ENCODE assay signal across 18 cellular contexts in genomic region chr2:239195318-239195871, GRCh38.
DNase-seq lines count a peak whose midpoint lies in the region; ATAC-seq and TF ChIP-seq lines count a peak whose summit lies in the region.
"Had no signal": no experiment of that assay in that cellular context is flagged by ENCODE, and none has a peak within 500 bp of the region (broad histone marks: within the 10 kb centered on the region; RNA-seq: fewer than 3 reads in every experiment).

No MANE protein-coding gene starts in this region.

- peak; percentile 15 for DNase-seq in left ventricle myocardium superior
- no peak for DNase-seq in Right ventricle myocardium superior
- peak; percentile 91 for DNase-seq in inferior parietal cortex (ENCODE audit: extremely low spot score)
- DNase-seq in pons (ENCODE audit: low spot score), result peak; percentile 98
- peak; percentile 43 for DNase-seq in upper lobe of right lung
- no peak for DNase-seq in SHP77 treated with DMSO at 0.1 percent for 48 hours (lab: John Stamatoyannopoulos, UW)
- no peak for DNase-seq in stimulated activated naive B cell treated with anti-CD40 and anti-IgM and Interleukin-4, amounts not matched to agents 10 μg/mL and 1 μg/mL and 100 μg/mL, for 72 hours
- DNase-seq: activated CD4-positive, alpha-beta T cell treated with anti-CD3 and anti-CD28 coated beads, Interleukin-2, amount 10 ng/mL, durations not matched to agents 7 days and 5 days; CD8-positive, alpha-beta T cell; EL; T-helper 9 cell; thyroid gland had no signal

- H3K4me3 Mint-ChIP-seq in stimulated activated naive B cell treated with anti-CD40 and anti-IgM and Interleukin-4, amounts not matched to agents 10 μg/mL and 1 μg/mL and 100 μg/mL, for 72 hours, result no peak overlapping the region
- H3K4me3 Mint-ChIP-seq: activated CD4-positive, alpha-beta T cell treated with anti-CD3 and anti-CD28 coated beads, Interleukin-2, amount 10 ng/mL, durations not matched to agents 7 days and 5 days; CD8-positive, alpha-beta T cell had no signal

- H3K4me1 ChIP-seq in upper lobe of right lung, result no peaks in the 10 kb centered on the region
- H3K4me1 ChIP-seq: ascending aorta, pancreas had no signal

- intact Hi-C loops in left ventricle myocardium superior (cut with micrococcal nuclease), result no loop called here
- intact Hi-C loops in Right ventricle myocardium superior (cut with DNase I), result no loop called here
- intact Hi-C loops in upper lobe of right lung (cut with DNase I), result no loop called here

- no peak overlapping the region for H3K27ac Mint-ChIP-seq in stimulated activated naive B cell treated with anti-CD40 and anti-IgM and Interleukin-4, amounts not matched to agents 10 μg/mL and 1 μg/mL and 100 μg/mL, for 72 hours
- H3K27ac Mint-ChIP-seq: activated CD4-positive, alpha-beta T cell treated with anti-CD3 and anti-CD28 coated beads, Interleukin-2, amount 10 ng/mL, durations not matched to agents 7 days and 5 days; CD8-positive, alpha-beta T cell had no signal

- ATAC-seq in left ventricle myocardium superior (no peak), Right ventricle myocardium superior (ENCODE audit: poor library complexity) (no peak), upper lobe of right lung (no peak), GM18498 (IDR thresholded peaks at IDR 0.05; ENCODE audit: unreplicated experiment) (no peak)
- no peak for ATAC-seq in stimulated activated naive B cell treated with anti-CD40 and anti-IgM and Interleukin-4, amounts not matched to agents 10 μg/mL and 1 μg/mL and 100 μg/mL, for 72 hours (replicated peaks)
- ATAC-seq: CD8-positive, alpha-beta T cell; GM12878; HCT116; pancreas had no signal

- no peak overlapping the region for H3K27ac ChIP-seq in upper lobe of right lung
- H3K27ac ChIP-seq: ascending aorta, pancreas, thyroid gland had no signal

- H3K4me1 Mint-ChIP-seq in stimulated activated naive B cell treated with anti-CD40 and anti-IgM and Interleukin-4, amounts not matched to agents 10 μg/mL and 1 μg/mL and 100 μg/mL, for 72 hours, result peaks cover 0 to 5% of the 10 kb centered on the region in 2 donors
- H3K4me1 Mint-ChIP-seq: activated CD4-positive, alpha-beta T cell treated with anti-CD3 and anti-CD28 coated beads, Interleukin-2, amount 10 ng/mL, durations not matched to agents 7 days and 5 days had no signal

- H3K9me3 ChIP-seq in upper lobe of right lung, result no peaks in the 10 kb centered on the region
- H3K9me3 ChIP-seq: ascending aorta, pancreas, thyroid gland had no signal

- no peaks in the 10 kb centered on the region for H3K27me3 Mint-ChIP-seq in stimulated activated naive B cell treated with anti-CD40 and anti-IgM and Interleukin-4, amounts not matched to agents 10 μg/mL and 1 μg/mL and 100 μg/mL, for 72 hours
- H3K27me3 Mint-ChIP-seq: activated CD4-positive, alpha-beta T cell treated with anti-CD3 and anti-CD28 coated beads, Interleukin-2, amount 10 ng/mL, durations not matched to agents 7 days and 5 days had no signal

- no peaks in the 10 kb centered on the region for H3K36me3 ChIP-seq in upper lobe of right lung
- H3K36me3 ChIP-seq: pancreas, thyroid gland had no signal

- no peak overlapping the region for H3K4me3 ChIP-seq in upper lobe of right lung
- H3K4me3 ChIP-seq: ascending aorta, GM12878, lung, pancreas, thyroid gland had no signal

- peaks cover 0 to under 1% of the 10 kb centered on the region in 2 donors for H3K9me3 Mint-ChIP-seq in stimulated activated naive B cell treated with anti-CD40 and anti-IgM and Interleukin-4, amounts not matched to agents 10 μg/mL and 1 μg/mL and 100 μg/mL, for 72 hours
- H3K9me3 Mint-ChIP-seq: CD8-positive, alpha-beta T cell had no signal

- peaks cover 17 to 49% of the 10 kb centered on the region in 2 donors for H3K36me3 Mint-ChIP-seq in stimulated activated naive B cell treated with anti-CD40 and anti-IgM and Interleukin-4, amounts not matched to agents 10 μg/mL and 1 μg/mL and 100 μg/mL, for 72 hours

- no peaks in the 10 kb centered on the region for H3K27me3 ChIP-seq in upper lobe of right lung
- H3K27me3 ChIP-seq: ascending aorta, pancreas, thyroid gland had no signal

- no peak for TF ChIP-seq CTCF in upper lobe of right lung (IDR thresholded peaks at IDR 0.05)

Comparison
In these comparisons a context has a peak if more than half of its experiments do, and no peak if none do; other contexts are left out.
1. DNase-seq: peak in left ventricle myocardium superior (single experiment), inferior parietal cortex (single experiment), pons (single experiment) and upper lobe of right lung (single experiment); none in Right ventricle myocardium superior (single experiment), SHP77 treated with DMSO at 0.1 percent for 48 hours (single experiment) and stimulated activated naive B cell treated with anti-CD40 and anti-IgM and Interleukin-4, amounts not matched to agents 10 μg/mL and 1 μg/mL and 100 μg/mL, for 72 hours (single experiment).